16 cellular contexts compared by ENCODE assay signal in the genomic region with DNA sequence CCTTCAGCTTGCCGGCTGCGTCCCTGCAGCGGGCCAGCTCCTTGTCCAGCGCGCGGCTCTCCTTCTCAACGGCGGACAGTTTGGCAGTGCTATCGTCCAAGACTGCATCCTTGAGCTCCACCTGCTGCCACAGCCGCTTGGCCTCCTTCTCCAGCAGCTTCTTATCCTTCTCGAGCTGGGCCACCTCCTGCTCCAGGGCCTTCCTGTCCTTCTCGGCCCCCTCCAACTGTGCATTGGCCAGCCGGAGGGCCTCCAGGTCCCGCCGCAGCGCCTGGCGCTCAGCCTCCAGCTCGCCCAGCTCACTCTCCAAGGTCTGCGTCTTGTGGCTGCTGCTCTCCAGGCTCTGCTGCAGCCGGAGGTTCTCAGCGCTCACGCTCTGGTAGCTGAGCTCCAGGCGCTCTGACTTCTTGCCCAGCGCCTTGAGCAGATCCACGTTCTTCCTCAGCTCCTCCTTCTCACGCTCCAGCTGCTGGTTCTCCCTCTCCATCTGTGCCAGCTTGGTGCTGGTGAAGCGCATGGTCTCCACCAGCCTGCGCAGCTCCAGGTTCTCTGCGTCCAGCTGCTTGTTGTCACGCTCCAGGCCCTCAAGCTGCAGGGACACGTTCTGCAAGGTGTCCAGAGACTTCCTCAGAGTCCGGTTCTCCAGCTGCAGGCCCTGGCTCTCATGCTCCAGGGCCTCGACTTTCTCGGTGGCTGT.
A peak's percentile ranks its signal among the peaks of the same experiment; 100 is the strongest.
DNase-seq lines count a peak whose midpoint lies in the region; ATAC-seq, FAIRE-seq and TF ChIP-seq lines count a peak whose summit lies in the region.
"Had no signal": no experiment of that assay in that cellular context is flagged by ENCODE, and none has a peak within 500 bp of the region (broad histone marks: within the 10 kb centered on the region; RNA-seq: fewer than 3 reads in every experiment).

No MANE protein-coding gene starts in this region.

- FAIRE-seq in HTR-8/SVneo (lab: Jason Lieb, UNC): no peak

- no peaks in the 10 kb centered on the region for H3K9me2 ChIP-seq in OCI-LY7 (ENCODE audit: insufficient read depth, low read length)

- peak overlapping the region; percentile 55 for H3K4me3 Mint-ChIP-seq in activated naive CD4-positive, alpha-beta T cell treated with anti-CD3 and anti-CD28 coated beads, Interleukin-2, amount 10 ng/mL, durations not matched to agents 7 days and 5 days
- peak overlapping the region; percentile 48 for H3K4me3 Mint-ChIP-seq in activated naive CD8-positive, alpha-beta T cell treated with anti-CD3 and anti-CD28 coated beads, Interleukin-2, amount 50 U/mL, for 24 hours
- H3K4me3 Mint-ChIP-seq: mesothelial cell of epicardium had no signal

- TF ChIP-seq POLR2A in spleen (IDR thresholded peaks at IDR 0.05): no peak

- no peak for ATAC-seq in activated naive CD8-positive, alpha-beta T cell treated with anti-CD3 and anti-CD28 coated beads, Interleukin-2, amount 50 U/mL, for 24 hours
- ATAC-seq: body of pancreas had no signal

- TF ChIP-seq CTCF in OCI-LY7 (conservative IDR thresholded peaks at IDR 0.05; ENCODE audit: low read length) (no peak), spleen (IDR thresholded peaks at IDR 0.05 in 8 of 11, conservative IDR thresholded peaks at IDR 0.05 in 3 of 11) (no peak)

- H3K9me3 ChIP-seq in OCI-LY7 (ENCODE audit: low read length) (no peaks in the 10 kb centered on the region), spleen (no peaks in the 10 kb centered on the region)
- H3K9me3 ChIP-seq: body of pancreas, thoracic aorta had no signal

- peaks cover 41% of the 10 kb centered on the region; the same call in 1 of the 2 replicates for H3K79me2 ChIP-seq in OCI-LY7 (ENCODE audit: insufficient read depth, low read depth, low read length)

- peaks cover 99% of the 10 kb centered on the region for H3K36me3 ChIP-seq in OCI-LY7 (ENCODE audit: insufficient read depth, low read length)
- peaks cover 0 to 79% (median 61%) of the 10 kb centered on the region in 6 donors for H3K36me3 ChIP-seq in spleen
- H3K36me3 ChIP-seq: thoracic aorta had no signal

- CTCF ChIA-PET in activated naive CD4-positive, alpha-beta T cell treated with anti-CD3 and anti-CD28 coated beads, Interleukin-2, amount 10 ng/mL, durations not matched to agents 7 days and 5 days (lab: Charles Lee): interaction anchor here (0.6 to 1.1 kb wide), 3 partner anchors 106 to 136 kb away, joined by 3 to 4 read pairs (median 3); no protein-coding TSS in a partner anchor
- CTCF ChIA-PET in OCI-LY7 (lab: Charles Lee; ENCODE audit: unreplicated experiment): no interaction called here

- no peak overlapping the region for H3K4me2 ChIP-seq in OCI-LY7 (ENCODE audit: low read length)

- H3K4me3 ChIP-seq in OCI-LY7 (ENCODE audit: low read depth, low read length, poor library complexity, severe bottlenecking) (no peak overlapping the region), spleen (no peak overlapping the region)
- H3K4me3 ChIP-seq: body of pancreas, thoracic aorta had no signal

- H3K36me3 Mint-ChIP-seq in activated naive CD4-positive, alpha-beta T cell treated with anti-CD3 and anti-CD28 coated beads, Interleukin-2, amount 10 ng/mL, durations not matched to agents 7 days and 5 days: peaks cover 86% of the 10 kb centered on the region
- H3K36me3 Mint-ChIP-seq in activated naive CD8-positive, alpha-beta T cell treated with anti-CD3 and anti-CD28 coated beads, Interleukin-2, amount 50 U/mL, for 24 hours (ENCODE audit: low read depth): peaks cover 66% of the 10 kb centered on the region

- H3K27ac Mint-ChIP-seq in activated naive CD4-positive, alpha-beta T cell treated with anti-CD3 and anti-CD28 coated beads, Interleukin-2, amount 10 ng/mL, durations not matched to agents 7 days and 5 days: peak overlapping the region; percentile 81
- H3K27ac Mint-ChIP-seq in activated naive CD8-positive, alpha-beta T cell treated with anti-CD3 and anti-CD28 coated beads, Interleukin-2, amount 50 U/mL, for 24 hours: peak overlapping the region; percentile 69
- H3K27ac Mint-ChIP-seq: mesothelial cell of epicardium had no signal

- peaks cover 91% of the 10 kb centered on the region for H3K4me1 Mint-ChIP-seq in activated naive CD4-positive, alpha-beta T cell treated with anti-CD3 and anti-CD28 coated beads, Interleukin-2, amount 10 ng/mL, durations not matched to agents 7 days and 5 days
- H3K4me1 Mint-ChIP-seq in activated naive CD8-positive, alpha-beta T cell treated with anti-CD3 and anti-CD28 coated beads, Interleukin-2, amount 50 U/mL, for 24 hours: peaks cover 75% of the 10 kb centered on the region

- POLR2A ChIA-PET in OCI-LY7 (lab: Charles Lee): no interaction called here

- WGBS in spleen, 5 donors: 93 to 96% (median 94%) methylated on average over 31 to 34 of the region's 34 CpGs

- BruUV-seq in OCI-LY7 (replicated peaks; lab: Mats Ljungman, UMichigan): TSS peak; percentile 78

- no peaks in the 10 kb centered on the region for H3K27me3 Mint-ChIP-seq in activated naive CD4-positive, alpha-beta T cell treated with anti-CD3 and anti-CD28 coated beads, Interleukin-2, amount 10 ng/mL, durations not matched to agents 7 days and 5 days
- H3K27me3 Mint-ChIP-seq in activated naive CD8-positive, alpha-beta T cell treated with anti-CD3 and anti-CD28 coated beads, Interleukin-2, amount 50 U/mL, for 24 hours: no peaks in the 10 kb centered on the region

- no peaks in the 10 kb centered on the region for H3K9me3 Mint-ChIP-seq in activated naive CD4-positive, alpha-beta T cell treated with anti-CD3 and anti-CD28 coated beads, Interleukin-2, amount 10 ng/mL, durations not matched to agents 7 days and 5 days
- no peaks in the 10 kb centered on the region for H3K9me3 Mint-ChIP-seq in activated naive CD8-positive, alpha-beta T cell treated with anti-CD3 and anti-CD28 coated beads, Interleukin-2, amount 50 U/mL, for 24 hours
- H3K9me3 Mint-ChIP-seq: mesothelial cell of epicardium had no signal

- intact Hi-C loops in OCI-LY7 (cut with micrococcal nuclease; ENCODE audit: unreplicated experiment) (no loop called here), spleen (cut with DNase I; ENCODE audit: low total_unique reads) (no loop called here)

- H3K4me1 ChIP-seq in OCI-LY7 (ENCODE audit: insufficient read depth, low read length, poor library complexity, severe bottlenecking): peaks cover 32% of the 10 kb centered on the region
- H3K4me1 ChIP-seq in spleen: peaks cover 29 to 86% (median 49%) of the 10 kb centered on the region in 6 donors

- DNase-seq in activated naive CD4-positive, alpha-beta T cell treated with anti-CD3 and anti-CD28 coated beads, Interleukin-2, amount 10 ng/mL, durations not matched to agents 7 days and 5 days: no peak
- no peak for DNase-seq in activated naive CD4-positive, alpha-beta T cell (lab: John Stamatoyannopoulos, UW)
- no peak for DNase-seq in OCI-LY7 (ENCODE audit: low spot score)
- DNase-seq in activated naive CD8-positive, alpha-beta T cell treated with anti-CD3 and anti-CD28 coated beads, Interleukin-2, amount 50 U/mL, for 24 hours: no peak
- DNase-seq in spleen: peak; percentile 72
- no peak for DNase-seq in HTR-8/SVneo (ENCODE audit: insufficient read length, low spot score)
- DNase-seq in HuH-7 (ENCODE audit: low spot score): no peak
- DNase-seq in HPDE6-E6E7 (ENCODE audit: extremely low spot score): no peak
- DNase-seq: body of pancreas, glutamatergic neuron, NCI-H1092 treated with DMSO at 0.1 percent for 48 hours, NCI-H526, Right ventricle myocardium superior had no signal

- no peaks in the 10 kb centered on the region for H4K20me1 ChIP-seq in OCI-LY7 (ENCODE audit: insufficient read depth, low read length)

- no peak overlapping the region for H2AFZ ChIP-seq in OCI-LY7 (ENCODE audit: low read length)

- H3K27ac ChIP-seq in OCI-LY7 (ENCODE audit: low read depth, low read length, poor library complexity, severe bottlenecking) (no peak overlapping the region), spleen (no peak overlapping the region)
- H3K27ac ChIP-seq: body of pancreas, thoracic aorta, VCaP had no signal

- H3K27me3 ChIP-seq in spleen (replicated peaks in 1 of 7): no peaks in the 10 kb centered on the region
- H3K27me3 ChIP-seq: body of pancreas had no signal
